ENCODE assay signal across 20 cellular contexts in the genomic region with DNA sequence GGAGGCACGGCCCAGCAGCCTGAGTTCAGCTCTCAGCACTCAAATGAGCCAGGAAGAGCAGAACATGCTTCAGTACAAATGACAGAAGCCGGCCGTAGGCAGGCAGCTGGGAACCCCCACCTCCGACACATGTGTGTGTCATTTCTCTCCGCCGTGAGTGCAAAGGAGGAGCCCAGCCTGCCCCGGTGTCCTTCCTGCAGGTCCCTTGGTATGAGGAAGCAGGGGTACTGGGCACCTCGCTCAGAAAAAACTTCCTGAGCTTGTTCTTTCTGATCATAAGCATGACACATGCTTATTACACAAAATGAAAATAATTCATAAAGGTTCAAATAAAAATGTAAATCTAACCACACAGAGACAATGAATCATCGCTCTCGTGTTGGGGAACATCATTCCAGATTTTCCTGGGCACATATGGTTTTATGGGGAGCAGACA. TPM values are rescaled to one million over a fixed set of nuclear protein-coding genes. Genes with fewer than 3 reads are reported as not detected.
A peak's percentile ranks its signal among the peaks of the same experiment; 100 is the strongest.
DNase-seq lines count a peak whose midpoint lies in the region; ATAC-seq, FAIRE-seq and TF ChIP-seq lines count a peak whose summit lies in the region.
"Had no signal": no experiment of that assay in that cellular context is flagged by ENCODE, and none has a peak within 500 bp of the region (broad histone marks: within the 10 kb centered on the region; RNA-seq: fewer than 3 reads in every experiment).

No MANE protein-coding gene starts in this region.

- H3K9ac ChIP-seq in PC-3 (ENCODE audit: low read length) = 0 out of 2 replicates have a peak overlapping the region, but pooled peaks have one; percentile 0
- no peak overlapping the region for H3K9ac ChIP-seq in endothelial cell of umbilical vein (replicated peaks; ENCODE audit: extremely low read depth, insufficient read depth, low read length)
- no peak overlapping the region for H3K9ac ChIP-seq in neural progenitor cell

- TF ChIP-seq EP300 in gastroesophageal sphincter (IDR thresholded peaks at IDR 0.05) = no peak

- peak; percentile 85 for ATAC-seq in PC-3
- no peak for ATAC-seq in GM23338
- ATAC-seq in gastroesophageal sphincter = no peak
- ATAC-seq: body of pancreas; HCT116; heart left ventricle; left lung; sciatic nerve; stimulated activated naive CD8-positive, alpha-beta T cell treated with anti-CD3 and anti-CD28 coated beads, Interleukin-15, amount 100 ng/mL, for 72 hours had no signal

- POLR2A ChIA-PET in PC-3 (lab: Charles Lee; ENCODE audit: unreplicated experiment) = no interaction called here
- POLR2A ChIA-PET in endothelial cell of umbilical vein (lab: Charles Lee) = no interaction called here

- intact Hi-C loops in PC-3 (cut with micrococcal nuclease) (no loop called here), endothelial cell of umbilical vein (cut with micrococcal nuclease) (no loop called here)

- H3F3A ChIP-seq in PC-3 (ENCODE audit: low read length, unreplicated experiment) (no peaks in the 10 kb centered on the region), neural progenitor cell (ENCODE audit: low read depth) (no peaks in the 10 kb centered on the region), GM23338 (replicated peaks; ENCODE audit: low read depth) (no peaks in the 10 kb centered on the region)

- TF ChIP-seq POLR2A in endothelial cell of umbilical vein (IDR thresholded peaks at IDR 0.05; ENCODE audit: low read depth, low read length) (no peak), gastroesophageal sphincter (IDR thresholded peaks at IDR 0.05) (no peak)

- CTCF ChIA-PET in PC-3 (lab: Charles Lee) (interaction anchor here (1.2 kb wide), 1 partner anchor 115 kb away, joined by 4 read pairs; no protein-coding TSS in a partner anchor), endothelial cell of umbilical vein (lab: Charles Lee) (interaction anchor here (0.6 kb wide), 1 partner anchor 80 kb away, joined by 3 read pairs; no protein-coding TSS in a partner anchor)

- no peaks in the 10 kb centered on the region for H3K36me3 ChIP-seq in PC-3 (ENCODE audit: low read depth, low read length)
- H3K36me3 ChIP-seq in endothelial cell of umbilical vein (ENCODE audit: control insufficient read depth in 2 of 2, extremely low read depth in 1 of 2, insufficient read depth in 2 of 2, low read length in 2 of 2) = no peaks in the 10 kb centered on the region
- no peaks in the 10 kb centered on the region for H3K36me3 ChIP-seq in neural progenitor cell
- H3K36me3 ChIP-seq in GM23338 (ENCODE audit: insufficient read depth) = no peaks in the 10 kb centered on the region
- no peaks in the 10 kb centered on the region for H3K36me3 ChIP-seq in gastroesophageal sphincter
- H3K36me3 ChIP-seq: heart left ventricle, left lung had no signal

- dilution Hi-C loops in endothelial cell of umbilical vein (cut with MboI; ENCODE audit: extremely low pct_ligation_motif_present, low sequenced_read_pairs) = no loop called here

- H3K4me1 ChIP-seq in PC-3 (ENCODE audit: insufficient read depth, low read length) (peaks cover 14% of the 10 kb centered on the region), endothelial cell of umbilical vein (ENCODE audit: control insufficient read depth, extremely low read depth, insufficient read depth, low read length) (no peaks in the 10 kb centered on the region), neural progenitor cell (no peaks in the 10 kb centered on the region), GM23338 (ENCODE audit: insufficient read depth) (no peaks in the 10 kb centered on the region), gastroesophageal sphincter (no peaks in the 10 kb centered on the region)
- H3K4me1 ChIP-seq: body of pancreas, heart left ventricle, left lung had no signal

- H4K20me1 ChIP-seq in PC-3 (ENCODE audit: low read length) = no peaks in the 10 kb centered on the region
- no peaks in the 10 kb centered on the region for H4K20me1 ChIP-seq in endothelial cell of umbilical vein (replicated peaks; ENCODE audit: control insufficient read depth, extremely low read depth, insufficient read depth, low read length)
- H4K20me1 ChIP-seq in neural progenitor cell (ENCODE audit: low read depth) = no peaks in the 10 kb centered on the region
- no peaks in the 10 kb centered on the region for H4K20me1 ChIP-seq in GM23338 (replicated peaks; ENCODE audit: insufficient read depth)

- peaks cover 10% of the 10 kb centered on the region for H3K27me3 Mint-ChIP-seq in neural progenitor cell (ENCODE audit: insufficient read depth, low read depth)
- peaks cover 9% of the 10 kb centered on the region for H3K27me3 Mint-ChIP-seq in GM23338 (ENCODE audit: insufficient read depth, low read depth, poor library complexity)

- DNase-seq in ELR (ENCODE audit: low read depth) (peak; percentile 61), PC-3 (peak; percentile 64), endothelial cell of umbilical vein (ENCODE audit: low read depth, low spot score) (no peak), neural progenitor cell (ENCODE audit: low spot score) (no peak), GM23338 (ENCODE audit: low spot score) (no peak), NCI-H510A treated with DMSO at 0.1 percent for 48 hours (lab: John Stamatoyannopoulos, UW) (no peak), NCI-H446 (lab: John Stamatoyannopoulos, UW) (no peak)
- DNase-seq: body of pancreas; CD8-positive, alpha-beta memory T cell; effector memory CD4-positive, alpha-beta T cell; heart left ventricle; left lung; NCI-H345; stimulated activated naive CD8-positive, alpha-beta T cell treated with anti-CD3 and anti-CD28 coated beads, Interleukin-15, amount 100 ng/mL, for 72 hours had no signal

- H3K9me2 ChIP-seq in PC-3 (replicated peaks; ENCODE audit: low read length) = no peaks in the 10 kb centered on the region
- H3K9me2 ChIP-seq in GM23338 (ENCODE audit: insufficient read depth) = no peaks in the 10 kb centered on the region

- H3K4me2 ChIP-seq in PC-3 (ENCODE audit: low read length) (peak overlapping the region; percentile 47), endothelial cell of umbilical vein (ENCODE audit: insufficient read depth, low read length) (no peak overlapping the region), neural progenitor cell (no peak overlapping the region), GM23338 (no peak overlapping the region)

- H3K27me3 ChIP-seq in PC-3 (ENCODE audit: low read length) (no peaks in the 10 kb centered on the region), endothelial cell of umbilical vein (ENCODE audit: control insufficient read depth in 2 of 2, insufficient read depth in 2 of 2, low read length in 2 of 2) (no peaks in the 10 kb centered on the region), neural progenitor cell (no peaks in the 10 kb centered on the region), GM23338 (ENCODE audit: insufficient read depth) (no peaks in the 10 kb centered on the region), gastroesophageal sphincter (peaks cover 59% of the 10 kb centered on the region)
- H3K27me3 ChIP-seq: body of pancreas had no signal

- H3K36me3 Mint-ChIP-seq in neural progenitor cell (no peaks in the 10 kb centered on the region), GM23338 (ENCODE audit: low read depth) (no peaks in the 10 kb centered on the region)
- H3K36me3 Mint-ChIP-seq: CD8-positive, alpha-beta memory T cell had no signal

- H3K9me1 ChIP-seq in endothelial cell of umbilical vein (replicated peaks; ENCODE audit: control insufficient read depth, extremely low read depth, insufficient read depth, low read length) = no peaks in the 10 kb centered on the region

- no peak for FAIRE-seq in endothelial cell of umbilical vein (lab: Jason Lieb, UNC)

- peak overlapping the region; percentile 73 for H2AFZ ChIP-seq in PC-3 (ENCODE audit: low read length)
- peak overlapping the region; percentile 20 for H2AFZ ChIP-seq in endothelial cell of umbilical vein (ENCODE audit: low read depth, low read length)
- no peak overlapping the region for H2AFZ ChIP-seq in neural progenitor cell (replicated peaks)
- no peak overlapping the region for H2AFZ ChIP-seq in GM23338

- H3K27ac Mint-ChIP-seq in neural progenitor cell = no peak overlapping the region
- H3K27ac Mint-ChIP-seq in GM23338 = no peak overlapping the region
- H3K27ac Mint-ChIP-seq: activated T-helper 1 cell treated with anti-CD3 and anti-CD28 coated beads, Interleukin-12 subunit alpha, Interleukin-12 subunit beta, Interleukin-2, Interleukin-4 antibody, amounts not matched to agents 30 ng/mL and 10 ng/mL and 1 ng/mL, durations not matched to agents 14 hours and 24 hours and 36 hours; CD8-positive, alpha-beta memory T cell; nephron; T-helper 1 cell treated with Interleukin-12 subunit alpha and Interleukin-12 subunit beta and Interleukin-4 antibody, amounts not matched to agents 30 μg/mL and 1 μg/mL, for 36 hours had no signal

- H3K9me3 Mint-ChIP-seq in neural progenitor cell = peaks cover 15% of the 10 kb centered on the region
- no peaks in the 10 kb centered on the region; the same call in 1 of the 3 replicates for H3K9me3 Mint-ChIP-seq in GM23338
- H3K9me3 Mint-ChIP-seq: activated T-helper 1 cell treated with anti-CD3 and anti-CD28 coated beads, Interleukin-12 subunit alpha, Interleukin-12 subunit beta, Interleukin-2, Interleukin-4 antibody, amounts not matched to agents 30 ng/mL and 10 ng/mL and 1 ng/mL, durations not matched to agents 14 hours and 24 hours and 36 hours had no signal

- H3K4me3 ChIP-seq in PC-3 (ENCODE audit: low read length) (no peak overlapping the region), endothelial cell of umbilical vein (replicated peaks in 1 of 3; ENCODE audit: insufficient read depth in 1 of 3, low read depth in 1 of 3, low read length in 3 of 3) (no peak overlapping the region), neural progenitor cell (no peak overlapping the region), GM23338 (no peak overlapping the region), gastroesophageal sphincter (no peak overlapping the region)
- H3K4me3 ChIP-seq: body of pancreas, heart left ventricle, left lung had no signal

- H3K4me1 Mint-ChIP-seq in neural progenitor cell (peaks cover 30% of the 10 kb centered on the region), GM23338 (no peaks in the 10 kb centered on the region)
- H3K4me1 Mint-ChIP-seq: CD8-positive, alpha-beta memory T cell; stimulated activated naive CD8-positive, alpha-beta T cell treated with anti-CD3 and anti-CD28 coated beads, Interleukin-15, amount 100 ng/mL, for 72 hours had no signal

- no peak for TF ChIP-seq CTCF in PC-3 (conservative IDR thresholded peaks at IDR 0.05; ENCODE audit: low read depth, low read length)
- no peak for TF ChIP-seq CTCF in endothelial cell of umbilical vein (IDR thresholded peaks at IDR 0.05; ENCODE audit: extremely low read depth in 1 of 2, insufficient read depth in 1 of 2, low read depth in 1 of 2, low read length in 2 of 2)
- TF ChIP-seq CTCF in neural progenitor cell (IDR thresholded peaks at IDR 0.05) = no peak
- TF ChIP-seq CTCF in GM23338 (conservative IDR thresholded peaks at IDR 0.05; ENCODE audit: low read depth in 2 of 2) = no peak
- TF ChIP-seq CTCF in gastroesophageal sphincter (IDR thresholded peaks at IDR 0.05) = no peak

- BruUV-seq in PC-3 (replicated peaks; lab: Mats Ljungman, UMichigan) (no TSS peak), endothelial cell of umbilical vein (replicated peaks; lab: Mats Ljungman, UMichigan) (no TSS peak)

- H3K9me3 ChIP-seq in PC-3 (ENCODE audit: low read length) = no peaks in the 10 kb centered on the region
- no peaks in the 10 kb centered on the region for H3K9me3 ChIP-seq in endothelial cell of umbilical vein (replicated peaks; ENCODE audit: control insufficient read depth, insufficient read depth, low read length)
- no peaks in the 10 kb centered on the region for H3K9me3 ChIP-seq in neural progenitor cell (ENCODE audit: low read depth)
- no peaks in the 10 kb centered on the region for H3K9me3 ChIP-seq in gastroesophageal sphincter
- H3K9me3 ChIP-seq: body of pancreas, heart left ventricle, left lung had no signal

- peak overlapping the region; percentile 10 for H3K4me3 Mint-ChIP-seq in neural progenitor cell
- H3K4me3 Mint-ChIP-seq in GM23338 = no peak overlapping the region
- H3K4me3 Mint-ChIP-seq: activated T-helper 1 cell treated with anti-CD3 and anti-CD28 coated beads, Interleukin-12 subunit alpha, Interleukin-12 subunit beta, Interleukin-2, Interleukin-4 antibody, amounts not matched to agents 30 ng/mL and 10 ng/mL and 1 ng/mL, durations not matched to agents 14 hours and 24 hours and 36 hours; CD8-positive, alpha-beta memory T cell; nephron; stimulated activated naive CD8-positive, alpha-beta T cell treated with anti-CD3 and anti-CD28 coated beads, Interleukin-15, amount 100 ng/mL, for 72 hours; T-helper 1 cell treated with Interleukin-12 subunit alpha and Interleukin-12 subunit beta and Interleukin-4 antibody, amounts not matched to agents 30 μg/mL and 1 μg/mL, for 36 hours had no signal

- WGBS in gastroesophageal sphincter (ENCODE audit: low coverage in 1 of 2), 2 donors = 59 to 66% methylated on average over 7 to 10 of the region's 10 CpGs

- H3K79me2 ChIP-seq in PC-3 (ENCODE audit: low read length) (no peaks in the 10 kb centered on the region), endothelial cell of umbilical vein (ENCODE audit: control insufficient read depth, insufficient read depth, low read length) (no peaks in the 10 kb centered on the region), neural progenitor cell (ENCODE audit: low read depth) (no peaks in the 10 kb centered on the region), GM23338 (replicated peaks; ENCODE audit: insufficient read depth) (no peaks in the 10 kb centered on the region)

- H3K27ac ChIP-seq in PC-3 (ENCODE audit: low read length) (peak overlapping the region; percentile 32), endothelial cell of umbilical vein (ENCODE audit: insufficient read depth, low read depth, low read length) (no peak overlapping the region), neural progenitor cell (no peak overlapping the region), GM23338 (ENCODE audit: low read depth) (no peak overlapping the region), gastroesophageal sphincter (no peak overlapping the region)
- H3K27ac ChIP-seq: body of pancreas, heart left ventricle, left lung had no signal

RNA-seq across cellular contexts. Expression of a gene that starts 35.3 kb away (rescaled TPM):
- total RNA-seq in PC-3 (2014; rRNA removed) (1.3 and 1.8 TPM in 2 replicates), endothelial cell of umbilical vein (0.28 and 0.42 TPM in 2 replicates), neural progenitor cell (ENCODE audit: low replicate concordance) (0.15 TPM in 1 of 2 replicates, not detected in the other), gastroesophageal sphincter (10 to 100 TPM in 2 of 4 donors, 1 to 10 TPM in 1, not detected in 1; 6.1 to 47.7 (median 29.1) TPM)
- polyA plus RNA-seq in endothelial cell of umbilical vein (0.23 and 0.27 TPM in 2 replicates), GM23338 (2016; fragmentation: Nextera tagmentation; extraction: Ambion mirVana) (0.11 and 0.19 TPM in 2 replicates)
- polyA plus RNA-seq in endothelial cell of umbilical vein (2011; cell fraction: cytosol; rRNA removed) = 0.13 and 0.16 TPM in 2 replicates
- 0.17 TPM in 1 of 2 replicates, not detected in the other for polyA plus RNA-seq in endothelial cell of umbilical vein (2011; cell fraction: nucleus; rRNA removed)
- polyA plus RNA-seq in endothelial cell of umbilical vein (2012) = 0.43 and 0.48 TPM in 2 replicates
- polyA minus RNA-seq in endothelial cell of umbilical vein = 0.41 TPM in 1 of 2 replicates, not detected in the other
- polyA minus RNA-seq in endothelial cell of umbilical vein (2011; cell fraction: cytosol; rRNA and poly(A)+ RNA removed) = not detected
- polyA minus RNA-seq in endothelial cell of umbilical vein (2011; cell fraction: nucleus; rRNA and poly(A)+ RNA removed) = 0.29 and 0.43 TPM in 2 replicates
- 0.70 and 1.5 TPM in 2 replicates for total RNA-seq in GM23338 (2014; rRNA removed; shearing (Covaris generic))
- total RNA-seq: activated T-helper 1 cell treated with anti-CD3 and anti-CD28 coated beads, Interleukin-12 subunit alpha, Interleukin-12 subunit beta, Interleukin-2, Interleukin-4 antibody, amounts not matched to agents 30 ng/mL and 10 ng/mL and 1 ng/mL, durations not matched to agents 14 hours and 24 hours and 36 hours; CD8-positive, alpha-beta memory T cell; left lung had no signal
- polyA plus RNA-seq: CD8-positive, alpha-beta memory T cell had no signal

Comparison
In these comparisons a context has a peak if more than half of its experiments do, and no peak if none do; other contexts are left out.
1. DNase-seq: peak in ELR (single experiment) and PC-3 (single experiment); none in endothelial cell of umbilical vein (single experiment), neural progenitor cell (single experiment), GM23338 (single experiment), NCI-H510A treated with DMSO at 0.1 percent for 48 hours (single experiment) and NCI-H446 (0 of 2).
2. H2AFZ ChIP-seq: peak in PC-3 (single experiment) and endothelial cell of umbilical vein (single experiment); none in neural progenitor cell (single experiment) and GM23338 (single experiment).